In the genomic region with DNA sequence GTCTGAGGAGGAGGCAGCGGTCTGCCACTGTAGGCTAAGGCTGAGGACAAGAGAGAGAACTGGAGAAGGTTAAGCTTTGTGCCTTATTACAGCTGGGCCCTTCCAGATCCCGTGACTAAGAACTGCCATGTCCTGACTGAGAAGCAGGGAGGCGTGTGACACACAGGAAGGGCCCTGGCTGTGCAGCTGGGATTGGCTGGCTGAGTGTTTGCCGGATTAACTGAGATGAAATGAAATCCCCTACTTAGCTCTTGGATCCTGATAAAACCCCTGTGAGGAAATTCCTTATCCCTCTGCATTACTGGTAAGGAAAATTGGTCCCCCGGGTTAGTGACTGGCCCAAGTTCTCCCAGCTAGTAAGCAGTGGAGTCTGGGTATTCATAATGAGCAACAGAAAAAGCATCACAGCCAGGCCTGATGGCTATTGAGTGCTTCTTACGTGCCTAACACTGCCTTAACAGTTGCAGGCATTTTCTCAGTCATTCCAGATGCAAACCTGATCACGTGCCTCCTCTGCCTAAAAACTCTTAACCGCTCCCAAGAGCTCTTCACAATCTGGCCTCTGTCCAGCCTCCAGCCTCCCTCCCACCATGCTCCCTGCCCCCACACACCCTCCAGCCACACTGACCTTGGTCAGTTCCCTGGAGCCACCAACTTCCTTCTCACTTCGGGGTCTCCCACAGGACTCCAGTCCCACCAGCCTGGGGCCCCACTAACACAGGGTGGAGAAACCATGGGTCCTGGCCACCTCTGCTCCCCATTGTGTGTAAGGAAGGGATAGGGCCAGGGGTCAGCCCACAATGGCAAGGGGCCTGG, we compare ENCODE assay signal across 9 cellular contexts. TPM values are rescaled to one million over a fixed set of nuclear protein-coding genes. Genes with fewer than 3 reads are reported as not detected.
DNase-seq lines count a peak whose midpoint lies in the region; ATAC-seq and TF ChIP-seq lines count a peak whose summit lies in the region.
"Had no signal": no experiment of that assay in that cellular context is flagged by ENCODE, and none has a peak within 500 bp of the region (broad histone marks: within the 10 kb centered on the region; RNA-seq: fewer than 3 reads in every experiment).

No MANE protein-coding gene starts in this region.

- peaks cover 6% of the 10 kb centered on the region; the same call in 2 of the 3 replicates for H3K9me3 Mint-ChIP-seq in GM23338
- H3K9me3 Mint-ChIP-seq: effector memory CD8-positive, alpha-beta T cell had no signal

- peaks cover 14% of the 10 kb centered on the region for H3K36me3 Mint-ChIP-seq in GM23338 (ENCODE audit: low read depth)

- DNase-seq in GM23338 (ENCODE audit: low spot score): no peak
- DNase-seq in adipocyte (ENCODE audit: low read depth): peak; percentile 52
- DNase-seq in heart right ventricle: peak; percentile 60 to 72
- DNase-seq in gastrocnemius medialis: peak; percentile 31 to 56
- DNase-seq in NCI-H1048 (lab: John Stamatoyannopoulos, UW): no peak
- DNase-seq in BE2C: no peak
- no peak for DNase-seq in stimulated activated CD4-positive, alpha-beta T cell treated with anti-CD3 and anti-CD28 coated beads, Interleukin-1b, Interleukin-23, amount 100 ng/mL, for 48 hours
- DNase-seq in activated gamma-delta T cell treated with Interleukin-2 at 50 U/mL for 16 hours: no peak
- DNase-seq: effector memory CD8-positive, alpha-beta T cell had no signal

- H3K9me2 ChIP-seq in GM23338 (ENCODE audit: insufficient read depth): no peaks in the 10 kb centered on the region

- intact Hi-C loops in heart right ventricle (cut with DNase I): loop anchor here in 1 of 10 donors (5.0 kb wide), 1 partner anchor 34 kb away; no protein-coding TSS in a partner anchor
- intact Hi-C loops in gastrocnemius medialis (cut with DNase I; ENCODE audit: low total_unique reads): loop anchor here (5.0 kb wide), 1 partner anchor 34 kb away; no protein-coding TSS in a partner anchor

- H4K20me1 ChIP-seq in GM23338 (replicated peaks; ENCODE audit: insufficient read depth): no peaks in the 10 kb centered on the region

- H3K27me3 ChIP-seq in GM23338 (ENCODE audit: insufficient read depth) (no peaks in the 10 kb centered on the region), adipocyte (replicated peaks; ENCODE audit: control insufficient read depth, insufficient read depth, low read length) (no peaks in the 10 kb centered on the region), heart right ventricle (no peaks in the 10 kb centered on the region), gastrocnemius medialis (no peaks in the 10 kb centered on the region), BE2C (no peaks in the 10 kb centered on the region)

- H3K36me3 ChIP-seq in GM23338 (ENCODE audit: insufficient read depth) (no peaks in the 10 kb centered on the region), adipocyte (ENCODE audit: control insufficient read depth, insufficient read depth, low read length, severe bottlenecking) (no peaks in the 10 kb centered on the region), heart right ventricle (peaks cover 0 to 14% (median 0%) of the 10 kb centered on the region in 9 donors), gastrocnemius medialis (no peaks in the 10 kb centered on the region), BE2C (peaks cover 17% of the 10 kb centered on the region)

- H3K27ac ChIP-seq in GM23338 (ENCODE audit: low read depth) (no peak overlapping the region), heart right ventricle (peak overlapping the region; percentile 46 to 99 (median 93)), gastrocnemius medialis (peak overlapping the region; percentile 74 to 84 (median 80))

- H3K4me1 Mint-ChIP-seq in GM23338: peaks cover 43% of the 10 kb centered on the region

- no peak for ATAC-seq in GM23338
- peak; percentile 51 to 78 (median 64) for ATAC-seq in heart right ventricle
- ATAC-seq in gastrocnemius medialis: peak; percentile 58 to 64
- ATAC-seq: effector memory CD8-positive, alpha-beta T cell had no signal

- H3K27me3 Mint-ChIP-seq in GM23338 (ENCODE audit: insufficient read depth, low read depth, poor library complexity): peaks cover 7% of the 10 kb centered on the region
- H3K27me3 Mint-ChIP-seq: effector memory CD8-positive, alpha-beta T cell had no signal

- no peaks in the 10 kb centered on the region for H3F3A ChIP-seq in GM23338 (replicated peaks; ENCODE audit: low read depth)

- TF ChIP-seq CTCF in GM23338 (conservative IDR thresholded peaks at IDR 0.05; ENCODE audit: low read depth in 2 of 2) (no peak), heart right ventricle (IDR thresholded peaks at IDR 0.05) (no peak), gastrocnemius medialis (IDR thresholded peaks at IDR 0.05 in 4 of 5, conservative IDR thresholded peaks at IDR 0.05 in 1 of 5) (no peak), BE2C (IDR thresholded peaks at IDR 0.05; ENCODE audit: low read depth, low read length) (no peak)

- in situ Hi-C loops in gastrocnemius medialis (cut with MboI; ENCODE audit: low sequenced_read_pairs in 4 of 4): no loop called here

- no peak overlapping the region for H3K4me2 ChIP-seq in GM23338

- H3K27ac Mint-ChIP-seq in GM23338: 0 out of 2 replicates have a peak overlapping the region, but pooled peaks have one; percentile 58

- H3K4me1 ChIP-seq in GM23338 (ENCODE audit: insufficient read depth) (no peaks in the 10 kb centered on the region), adipocyte (ENCODE audit: control insufficient read depth, insufficient read depth, low read length) (peaks cover 45% of the 10 kb centered on the region), heart right ventricle (peaks cover 21 to 72% (median 46%) of the 10 kb centered on the region in 9 donors), gastrocnemius medialis (peaks cover 23 to 34% of the 10 kb centered on the region in 2 donors), BE2C (peaks cover 20% of the 10 kb centered on the region)

- H3K9me3 ChIP-seq in adipocyte (ENCODE audit: control insufficient read depth, low read length): no peaks in the 10 kb centered on the region
- H3K9me3 ChIP-seq in heart right ventricle: no peaks in the 10 kb centered on the region
- no peaks in the 10 kb centered on the region for H3K9me3 ChIP-seq in gastrocnemius medialis
- no peaks in the 10 kb centered on the region for H3K9me3 ChIP-seq in BE2C

- H3K4me3 ChIP-seq in GM23338 (no peak overlapping the region), adipocyte (ENCODE audit: low read length) (peak overlapping the region; percentile 53), heart right ventricle (no peak overlapping the region), gastrocnemius medialis (no peak overlapping the region), BE2C (ENCODE audit: low read depth, low read length) (no peak overlapping the region)

- H3K4me3 Mint-ChIP-seq in GM23338: no peak overlapping the region
- H3K4me3 Mint-ChIP-seq: effector memory CD8-positive, alpha-beta T cell had no signal

- H2AFZ ChIP-seq in GM23338: no peak overlapping the region

- H3K9ac ChIP-seq in adipocyte (ENCODE audit: low read length): peak overlapping the region; percentile 98

- WGBS in heart right ventricle, 2 donors: 36 to 39% methylated on average over 9 of the region's 9 CpGs

- H3K79me2 ChIP-seq in GM23338 (replicated peaks; ENCODE audit: insufficient read depth): no peaks in the 10 kb centered on the region

- TF ChIP-seq POLR2A in gastrocnemius medialis (IDR thresholded peaks at IDR 0.05): no peak

TF ChIP-seq in GM23338, 12 proteins besides CTCF, POLR2A, EP300 and RAD21:
- TF ChIP-seq EZH2phosphoT487 (IDR thresholded peaks at IDR 0.05; ENCODE audit: unreplicated experiment): no peak
- no peak for TF ChIP-seq JUNB (IDR thresholded peaks at IDR 0.05; ENCODE audit: unreplicated experiment)
- no peak for TF ChIP-seq STAT1 (IDR thresholded peaks at IDR 0.05; ENCODE audit: unreplicated experiment)
- no peak for TF ChIP-seq ZNF331 (CRISPR knock-in tag; IDR thresholded peaks at IDR 0.05; ENCODE audit: low read depth)

RNA-seq across cellular contexts. Expression of gene ARRB1, which starts 37.8 kb away (rescaled TPM):
- total RNA-seq in GM23338 (2014; rRNA removed; shearing (Covaris generic)): 11.1 and 17.0 TPM in 2 replicates
- polyA plus RNA-seq in GM23338 (2016; fragmentation: Nextera tagmentation; extraction: Ambion mirVana) (5.8 and 6.3 TPM in 2 replicates), heart right ventricle (1 to 10 TPM; 8.1 to 8.9 TPM)
- total RNA-seq in heart right ventricle (10 to 100 TPM; 14.4 to 33.9 (median 21.7) TPM), gastrocnemius medialis (10 to 100 TPM in 1 of 4 donors, 1 to 10 TPM in 3; 4.3 to 11.8 (median 5.4) TPM)
- 102 TPM for polyA plus RNA-seq in BE2C (2012; ENCODE audit: insufficient read depth, insufficient read length, low read depth)

Comparison
In these comparisons a context has a peak if more than half of its experiments do, and no peak if none do; other contexts are left out.
1. DNase-seq: peak in adipocyte (single experiment), heart right ventricle (2 of 2) and gastrocnemius medialis (2 of 2); none in GM23338 (single experiment), NCI-H1048 (single experiment), BE2C (single experiment), stimulated activated CD4-positive, alpha-beta T cell treated with anti-CD3 and anti-CD28 coated beads, Interleukin-1b, Interleukin-23, amount 100 ng/mL, for 48 hours (single experiment) and activated gamma-delta T cell treated with Interleukin-2 at 50 U/mL for 16 hours (single experiment).